In the genomic region with DNA sequence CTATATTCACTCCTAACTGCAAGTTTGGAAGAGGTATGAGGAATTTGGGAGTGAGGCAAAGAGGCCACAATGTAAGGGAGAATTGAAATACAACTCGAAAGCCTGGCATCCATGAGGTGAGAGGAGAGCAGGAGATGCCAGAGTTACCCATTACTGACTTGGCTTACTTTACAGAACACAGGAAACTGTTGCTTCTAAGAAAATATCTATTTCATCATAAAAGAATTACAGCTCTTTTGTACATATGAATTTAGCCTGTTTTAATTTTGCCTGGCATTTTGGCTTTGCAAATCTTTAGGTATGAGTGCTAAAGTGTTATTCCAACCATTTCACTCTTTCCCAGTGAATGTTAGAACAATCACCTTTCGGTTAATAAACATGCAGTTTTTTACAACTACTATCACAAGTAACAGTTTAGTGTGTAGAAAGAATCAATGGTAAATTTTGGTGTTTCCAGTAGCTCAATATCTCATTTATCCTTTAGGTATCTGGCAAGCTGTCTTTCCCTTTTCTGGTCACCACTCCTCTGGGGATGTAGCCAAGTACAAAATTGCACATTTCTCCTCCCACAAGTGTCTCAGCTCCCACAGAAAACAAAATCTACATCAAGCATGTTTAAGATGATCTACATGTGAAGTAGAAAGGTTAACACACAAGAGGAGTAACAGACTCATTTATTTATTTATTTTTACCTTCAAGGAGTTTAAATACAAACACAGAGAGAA, we compare ENCODE assay signal across 21 cellular contexts.
DNase-seq lines count a peak whose midpoint lies in the region; ATAC-seq and TF ChIP-seq lines count a peak whose summit lies in the region.
"Had no signal": no experiment of that assay in that cellular context is flagged by ENCODE, and none has a peak within 500 bp of the region (broad histone marks: within the 10 kb centered on the region; RNA-seq: fewer than 3 reads in every experiment).

No MANE protein-coding gene starts in this region.

- H3K27me3 Mint-ChIP-seq in T-helper 17 cell (peaks cover 52% of the 10 kb centered on the region), chondrocyte (ENCODE audit: low read depth) (no peaks in the 10 kb centered on the region), nephron (ENCODE audit: low read depth) (no peaks in the 10 kb centered on the region), type B pancreatic cell (no peaks in the 10 kb centered on the region), Calu3 (ENCODE audit: unreplicated experiment) (no peaks in the 10 kb centered on the region)

- TF ChIP-seq CTCF in chondrocyte (IDR thresholded peaks at IDR 0.05) (no peak), nephron (IDR thresholded peaks at IDR 0.05; ENCODE audit: unreplicated experiment in 3 of 3) (no peak), type B pancreatic cell (conservative IDR thresholded peaks at IDR 0.05) (no peak), Calu3 (IDR thresholded peaks at IDR 0.05; ENCODE audit: unreplicated experiment) (no peak)

- H3K36me3 Mint-ChIP-seq in T-helper 17 cell (ENCODE audit: low read depth) (peaks cover 2% of the 10 kb centered on the region), chondrocyte (ENCODE audit: low read depth) (no peaks in the 10 kb centered on the region), nephron (ENCODE audit: low read depth) (no peaks in the 10 kb centered on the region), type B pancreatic cell (peaks cover 3% of the 10 kb centered on the region), Calu3 (ENCODE audit: insufficient read depth, unreplicated experiment) (peaks cover 4% of the 10 kb centered on the region)

- ATAC-seq in T-helper 17 cell = no peak
- ATAC-seq: PC-3 had no signal

- DNase-seq in T-helper 17 cell = no peak
- no peak for DNase-seq in chondrocyte (ENCODE audit: low spot score)
- DNase-seq in type B pancreatic cell (ENCODE audit: extremely low spot score, unreplicated experiment) = no peak
- no peak for DNase-seq in SKM-1 (lab: John Stamatoyannopoulos, UW; ENCODE audit: unreplicated experiment)
- no peak for DNase-seq in Calu3
- DNase-seq in HEK293T (ENCODE audit: extremely low spot score) = no peak
- DNase-seq: ACHN, AML-193, GF-D8, GOT3, KBM-7, MV-4-11, NCI-H1417, NCI-H187, NCI-H2227 treated with DMSO at 0.1 percent for 48 hours, NCI-H510A treated with DMSO at 0.1 percent for 48 hours, NCI-H774, PC-3, RPMI8226, SHP77 treated with DMSO at 0.1 percent for 48 hours had no signal

- H3K4me3 Mint-ChIP-seq in T-helper 17 cell (no peak overlapping the region), chondrocyte (ENCODE audit: unreplicated experiment) (no peak overlapping the region), nephron (no peak overlapping the region), type B pancreatic cell (peak overlapping the region; percentile 1), Calu3 (ENCODE audit: low read depth, unreplicated experiment) (no peak overlapping the region)

- H3K9me3 ChIP-seq in T-helper 17 cell (ENCODE audit: control insufficient read depth, low read length, poor library complexity, severe bottlenecking) = no peaks in the 10 kb centered on the region

- BruUV-seq in Calu3 (replicated peaks; lab: Mats Ljungman, UMichigan) = no TSS peak

- peaks cover 7% of the 10 kb centered on the region for H3K4me1 Mint-ChIP-seq in T-helper 17 cell
- peaks cover 36% of the 10 kb centered on the region for H3K4me1 Mint-ChIP-seq in chondrocyte (ENCODE audit: low read depth)
- H3K4me1 Mint-ChIP-seq in nephron = peaks cover 47% of the 10 kb centered on the region
- peaks cover 48% of the 10 kb centered on the region for H3K4me1 Mint-ChIP-seq in type B pancreatic cell (ENCODE audit: unreplicated experiment)
- peaks cover 15% of the 10 kb centered on the region for H3K4me1 Mint-ChIP-seq in Calu3 (ENCODE audit: low read depth, unreplicated experiment)

- CTCF ChIA-PET in Calu3 (lab: Charles Lee) (interaction anchor here (0.5 to 0.6 kb wide), 2 partner anchors 1229 to 1353 kb away, joined by 3 to 4 read pairs; no protein-coding TSS in a partner anchor), HEK293T (lab: Yijun Ruan, JAX) (no interaction called here)

- H3K9me3 Mint-ChIP-seq in chondrocyte (ENCODE audit: low read depth) = peaks cover 7% of the 10 kb centered on the region
- no peaks in the 10 kb centered on the region for H3K9me3 Mint-ChIP-seq in nephron
- H3K9me3 Mint-ChIP-seq in type B pancreatic cell = no peaks in the 10 kb centered on the region
- no peaks in the 10 kb centered on the region for H3K9me3 Mint-ChIP-seq in Calu3 (ENCODE audit: low read depth, unreplicated experiment)

- POLR2A ChIA-PET in HEK293T (lab: Yijun Ruan, JAX) = interaction anchor here (2.5 kb wide), 1 partner anchor 767 kb away, joined by 8 read pairs; a partner anchor contains a TSS

- intact Hi-C loops in Calu3 (cut with micrococcal nuclease; ENCODE audit: unreplicated experiment) = no loop called here

- H3K27ac Mint-ChIP-seq in T-helper 17 cell = peak overlapping the region; percentile 43
- peak overlapping the region; percentile 90 for H3K27ac Mint-ChIP-seq in chondrocyte (ENCODE audit: unreplicated experiment)
- H3K27ac Mint-ChIP-seq in nephron = peak overlapping the region; percentile 98 to 99 (median 99)
- peak overlapping the region; percentile 12 for H3K27ac Mint-ChIP-seq in type B pancreatic cell
- no peak overlapping the region for H3K27ac Mint-ChIP-seq in Calu3 (ENCODE audit: unreplicated experiment)

TF ChIP-seq in HEK293T, 16 proteins besides CTCF, POLR2A, EP300 and RAD21:
- TF ChIP-seq LEF1 (IDR thresholded peaks at IDR 0.05; ENCODE audit: borderline replicate concordance) = no peak
- TF ChIP-seq FOXA1 (IDR thresholded peaks at IDR 0.05) = no peak
- TF ChIP-seq TARDBP (IDR thresholded peaks at IDR 0.05) = no peak
- no peak for TF ChIP-seq FOXM1 (IDR thresholded peaks at IDR 0.05; ENCODE audit: borderline replicate concordance)
- TF ChIP-seq HDGF (IDR thresholded peaks at IDR 0.05; ENCODE audit: borderline replicate concordance) = no peak
- no peak for TF ChIP-seq BHLHE40 (IDR thresholded peaks at IDR 0.05; ENCODE audit: borderline replicate concordance)
- no peak for TF ChIP-seq L3MBTL2 (conservative IDR thresholded peaks at IDR 0.05)
- TF ChIP-seq SP1 (IDR thresholded peaks at IDR 0.05) = no peak
- no peak for TF ChIP-seq NFRKB (IDR thresholded peaks at IDR 0.05)
- no peak for TF ChIP-seq FOXK2 (IDR thresholded peaks at IDR 0.05)
- TF ChIP-seq, protein P1, sequence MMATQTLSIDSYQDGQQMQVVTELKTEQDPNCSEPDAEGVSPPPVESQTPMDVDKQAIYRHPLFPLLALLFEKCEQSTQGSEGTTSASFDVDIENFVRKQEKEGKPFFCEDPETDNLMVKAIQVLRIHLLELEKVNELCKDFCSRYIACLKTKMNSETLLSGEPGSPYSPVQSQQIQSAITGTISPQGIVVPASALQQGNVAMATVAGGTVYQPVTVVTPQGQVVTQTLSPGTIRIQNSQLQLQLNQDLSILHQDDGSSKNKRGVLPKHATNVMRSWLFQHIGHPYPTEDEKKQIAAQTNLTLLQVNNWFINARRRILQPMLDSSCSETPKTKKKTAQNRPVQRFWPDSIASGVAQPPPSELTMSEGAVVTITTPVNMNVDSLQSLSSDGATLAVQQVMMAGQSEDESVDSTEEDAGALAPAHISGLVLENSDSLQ (IDR thresholded peaks at IDR 0.05) = no peak
- no peak for TF ChIP-seq ZNF384 (IDR thresholded peaks at IDR 0.05)
- no peak for TF ChIP-seq ARNT (IDR thresholded peaks at IDR 0.05)
- no peak for TF ChIP-seq CTBP1 (IDR thresholded peaks at IDR 0.05; ENCODE audit: borderline replicate concordance)
- TF ChIP-seq ELF4 (IDR thresholded peaks at IDR 0.05) = no peak
- TF ChIP-seq SUZ12 (IDR thresholded peaks at IDR 0.05) = no peak
TF ChIP-seq in HEK293T: peak in this region for 0.
